26 cellular contexts compared by ENCODE assay signal in the genomic region with DNA sequence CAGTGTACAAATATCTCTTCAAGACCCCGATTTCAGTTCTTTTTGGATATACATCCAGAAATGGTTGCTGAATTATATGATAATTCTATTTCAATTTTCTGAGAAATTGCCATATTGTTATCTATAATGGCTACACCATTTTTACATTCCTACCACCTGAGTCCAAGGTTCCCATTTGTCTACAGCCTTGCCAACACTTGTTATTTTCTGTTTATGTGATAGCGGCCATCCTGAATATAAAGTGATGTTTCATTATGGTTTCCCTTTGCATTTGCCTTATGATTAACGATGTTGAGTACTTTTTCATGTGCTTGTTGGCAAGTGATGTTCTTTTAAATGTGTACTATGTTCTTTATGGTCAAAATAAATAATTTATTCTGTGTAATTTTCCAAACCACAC. TPM values are rescaled to one million over a fixed set of nuclear protein-coding genes. Genes with fewer than 3 reads are reported as not detected.
"Had no signal": no experiment of that assay in that cellular context is flagged by ENCODE, and none has a peak within 500 bp of the region (broad histone marks: within the 10 kb centered on the region; RNA-seq: fewer than 3 reads in every experiment).

No MANE protein-coding gene starts in this region.

- H3K9me3 ChIP-seq: stomach, suprapubic skin, testis, thoracic aorta, thyroid gland, tibial artery, tibial nerve, transverse colon, upper lobe of left lung, upper lobe of right lung, uterus, vagina had no signal

- ATAC-seq: stimulated activated effector memory CD8-positive, alpha-beta T cell treated with anti-CD3 and anti-CD28 coated beads, Interleukin-12 subunit alpha, Interleukin-12 subunit beta, amount 100 ng/mL, for 72 hours; stimulated activated memory B cell treated with anti-CD40 and anti-IgM and Interleukin-4, amounts not matched to agents 10 μg/mL and 1 μg/mL and 100 μg/mL, for 72 hours; stimulated activated naive B cell treated with anti-CD40 and anti-IgM and Interleukin-4, amounts not matched to agents 10 μg/mL and 1 μg/mL and 100 μg/mL, for 72 hours; stimulated activated naive CD8-positive, alpha-beta T cell treated with anti-CD3 and anti-CD28 coated beads, Interleukin-15, amount 100 ng/mL, for 72 hours; stimulated activated naive CD8-positive, alpha-beta T cell treated with anti-CD3 and anti-CD28 coated beads, Interleukin-15, Interleukin-2, amounts not matched to agents 100 U/mL and 50 U/mL, for 24 hours; upper lobe of right lung had no signal

- DNase-seq: stimulated activated CD4-positive, alpha-beta T cell treated with anti-CD3 and anti-CD28 coated beads, Interleukin-2, amount 100 ng/mL, for 48 hours; stimulated activated CD4-positive, alpha-beta T cell treated with anti-CD3 and anti-CD28 coated beads, Interleukin-4, amount 100 ng/mL, for 1 hour; stimulated activated CD4-positive, alpha-beta T cell treated with anti-CD3 and anti-CD28 coated beads, Interleukin-4, amount 100 ng/mL, for 24 hours; stimulated activated CD4-positive, alpha-beta T cell treated with anti-CD3 and anti-CD28 coated beads, Interleukin-4, amount 100 ng/mL, for 4 hours; stimulated activated CD8-positive, alpha-beta memory T cell treated with anti-CD3 and anti-CD28 coated beads, Interleukin-4, amount 100 ng/mL, for 48 hours; stimulated activated naive B cell treated with anti-CD40 and anti-IgM and Interleukin-4, amounts not matched to agents 10 μg/mL and 1 μg/mL and 100 μg/mL, for 72 hours; stimulated activated naive CD4-positive, alpha-beta T cell; stimulated activated naive CD4-positive, alpha-beta T cell treated with Interleukin-2 at 50 U/mL for 16 hours; stimulated activated naive CD8-positive, alpha-beta T cell treated with anti-CD3 and anti-CD28 coated beads, Interleukin-15, amount 100 ng/mL, for 72 hours; stimulated activated naive CD8-positive, alpha-beta T cell treated with anti-CD3 and anti-CD28 coated beads, Interleukin-15, Interleukin-2, amounts not matched to agents 100 U/mL and 50 U/mL, for 24 hours; stomach; substantia nigra; testis; thyroid gland; tibial artery; transverse colon; trophoblast cell; upper lobe of left lung; upper lobe of right lung; uterus had no signal

- H3K4me1 ChIP-seq: stomach, suprapubic skin, testis, thyroid gland, tibial artery, tibial nerve, upper lobe of left lung, upper lobe of right lung, uterus, vagina had no signal

- H3K36me3 ChIP-seq: stomach, suprapubic skin, thoracic aorta, thyroid gland, tibial artery, tibial nerve, transverse colon, upper lobe of left lung, upper lobe of right lung, uterus, vagina had no signal

- H3K27me3 ChIP-seq: stomach, suprapubic skin, testis, thyroid gland, tibial artery, tibial nerve, transverse colon, upper lobe of left lung, upper lobe of right lung, uterus, vagina had no signal

- H3K27ac ChIP-seq: stomach, suprapubic skin, testis, thoracic aorta, thyroid gland, tibial artery, tibial nerve, transverse colon, upper lobe of left lung, upper lobe of right lung, uterus, vagina had no signal

- H3K4me3 ChIP-seq: stomach, suprapubic skin, testis, thoracic aorta, thyroid gland, tibial artery, tibial nerve, transverse colon, upper lobe of left lung, upper lobe of right lung, uterus, vagina had no signal

RNA-seq across cellular contexts. Expression of a gene that starts 8.5 kb away (rescaled TPM):
- total RNA-seq: suprapubic skin, thoracic aorta, upper lobe of right lung, vagina had no signal
